Comparison of ENCODE assay signal across 2 cellular contexts in genomic region chr17:45227631-45228120, GRCh38.
TF ChIP-seq lines count a peak whose summit lies in the region.

No MANE protein-coding gene starts in this region.

TF ChIP-seq in A549, 52 proteins besides CTCF, POLR2A, EP300 and RAD21:
- TF ChIP-seq HDAC2 (IDR thresholded peaks at IDR 0.05), result peak; percentile 77; the same call in 1 of the 2 replicates
- no peak for TF ChIP-seq ZSCAN20 (CRISPR knock-in tag; IDR thresholded peaks at IDR 0.05)
- TF ChIP-seq BHLHE40 (IDR thresholded peaks at IDR 0.05; ENCODE audit: low read depth, low read length), result no peak
- TF ChIP-seq CHD4 (IDR thresholded peaks at IDR 0.05; ENCODE audit: borderline replicate concordance), result no peak
- TF ChIP-seq, protein P1, sequence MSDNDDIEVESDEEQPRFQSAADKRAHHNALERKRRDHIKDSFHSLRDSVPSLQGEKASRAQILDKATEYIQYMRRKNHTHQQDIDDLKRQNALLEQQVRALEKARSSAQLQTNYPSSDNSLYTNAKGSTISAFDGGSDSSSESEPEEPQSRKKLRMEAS (IDR thresholded peaks at IDR 0.05), result peak; percentile 48; the same call in 1 of the 2 replicates
- no peak for TF ChIP-seq HOXB13 (CRISPR knock-in tag; IDR thresholded peaks at IDR 0.05; ENCODE audit: low read depth)
- TF ChIP-seq MYC (IDR thresholded peaks at IDR 0.05; ENCODE audit: borderline replicate concordance, low read length), result no peak
- TF ChIP-seq, protein P2, sequence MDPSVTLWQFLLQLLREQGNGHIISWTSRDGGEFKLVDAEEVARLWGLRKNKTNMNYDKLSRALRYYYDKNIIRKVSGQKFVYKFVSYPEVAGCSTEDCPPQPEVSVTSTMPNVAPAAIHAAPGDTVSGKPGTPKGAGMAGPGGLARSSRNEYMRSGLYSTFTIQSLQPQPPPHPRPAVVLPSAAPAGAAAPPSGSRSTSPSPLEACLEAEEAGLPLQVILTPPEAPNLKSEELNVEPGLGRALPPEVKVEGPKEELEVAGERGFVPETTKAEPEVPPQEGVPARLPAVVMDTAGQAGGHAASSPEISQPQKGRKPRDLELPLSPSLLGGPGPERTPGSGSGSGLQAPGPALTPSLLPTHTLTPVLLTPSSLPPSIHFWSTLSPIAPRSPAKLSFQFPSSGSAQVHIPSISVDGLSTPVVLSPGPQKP (IDR thresholded peaks at IDR 0.05; ENCODE audit: low read depth, low read length), result no peak
- peak; percentile 91; the same call in 1 of the 2 replicates for TF ChIP-seq RCOR1 (IDR thresholded peaks at IDR 0.05; ENCODE audit: low read depth, low read length)
- no peak for TF ChIP-seq NFE2L2 (conservative IDR thresholded peaks at IDR 0.05; ENCODE audit: low read length)
- no peak for TF ChIP-seq ZNF302 (CRISPR knock-in tag; IDR thresholded peaks at IDR 0.05)
- TF ChIP-seq POLR2AphosphoS2 (conservative IDR thresholded peaks at IDR 0.05; ENCODE audit: low read length), result no peak
- TF ChIP-seq MAFK (IDR thresholded peaks at IDR 0.05; ENCODE audit: partially characterized antibody), result no peak
- TF ChIP-seq FOXS1 (CRISPR knock-in tag; IDR thresholded peaks at IDR 0.05), result no peak
- no peak for TF ChIP-seq RARB (CRISPR knock-in tag; IDR thresholded peaks at IDR 0.05)
- TF ChIP-seq KDM1A (IDR thresholded peaks at IDR 0.05; ENCODE audit: low read depth), result peak; percentile 94
- no peak for TF ChIP-seq CBX8 (IDR thresholded peaks at IDR 0.05)

TF ChIP-seq in IMR-90, 13 proteins besides CTCF, POLR2A, EP300 and RAD21:
- TF ChIP-seq CEBPB (IDR thresholded peaks at IDR 0.05; ENCODE audit: low read depth, low read length) (no peak), SMC3 (IDR thresholded peaks at IDR 0.05; ENCODE audit: low read depth, low read length) (no peak), NFE2L2 (IDR thresholded peaks at IDR 0.05; ENCODE audit: low read depth, low read length) (no peak), RFX5 (IDR thresholded peaks at IDR 0.05; ENCODE audit: low read depth, low read length) (no peak), RCOR1 (IDR thresholded peaks at IDR 0.05; ENCODE audit: insufficient replicate concordance, low read length) (no peak), MXI1 (IDR thresholded peaks at IDR 0.05; ENCODE audit: borderline replicate concordance, low read depth, low read length) (no peak), FOS (IDR thresholded peaks at IDR 0.05; ENCODE audit: low read depth, low read length) (no peak), CHD1 (IDR thresholded peaks at IDR 0.05; ENCODE audit: low read depth, low read length) (no peak), MAZ (IDR thresholded peaks at IDR 0.05; ENCODE audit: borderline replicate concordance, low read depth, low read length) (no peak), BHLHE40 (IDR thresholded peaks at IDR 0.05; ENCODE audit: low read depth, low read length) (no peak), MAFK (IDR thresholded peaks at IDR 0.05; ENCODE audit: low read depth, low read length) (no peak)
- TF ChIP-seq, protein P3, sequence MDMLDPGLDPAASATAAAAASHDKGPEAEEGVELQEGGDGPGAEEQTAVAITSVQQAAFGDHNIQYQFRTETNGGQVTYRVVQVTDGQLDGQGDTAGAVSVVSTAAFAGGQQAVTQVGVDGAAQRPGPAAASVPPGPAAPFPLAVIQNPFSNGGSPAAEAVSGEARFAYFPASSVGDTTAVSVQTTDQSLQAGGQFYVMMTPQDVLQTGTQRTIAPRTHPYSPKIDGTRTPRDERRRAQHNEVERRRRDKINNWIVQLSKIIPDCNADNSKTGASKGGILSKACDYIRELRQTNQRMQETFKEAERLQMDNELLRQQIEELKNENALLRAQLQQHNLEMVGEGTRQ (IDR thresholded peaks at IDR 0.05; ENCODE audit: low read depth, low read length), result no peak
- TF ChIP-seq, protein P2 (IDR thresholded peaks at IDR 0.05; ENCODE audit: borderline replicate concordance, low read depth, low read length), result no peak
